Comparison of ENCODE assay signal across 1 cellular context in genomic region chr9:113056191-113057106, GRCh38.
TF ChIP-seq lines count a peak whose summit lies in the region.

Gene ZFP37, minus strand, starts transcription at chr9:113056724. Its CDS starts 36 bp downstream, at chr9:113056688.

TF ChIP-seq in K562, 482 proteins besides CTCF, POLR2A, EP300 and RAD21 (continued from another document):
- TF ChIP-seq GABPB1 (CRISPR knock-in tag; IDR thresholded peaks at IDR 0.05) (peak; percentile 67; the same call in 1 of the 2 replicates), FUS (optimal IDR thresholded peaks at IDR 0.05; ENCODE audit: low read depth, low read length) (no peak), RFX1 (IDR thresholded peaks at IDR 0.05) (peak; percentile 17; the same call in 1 of the 2 replicates), PPARD (CRISPR knock-in tag; IDR thresholded peaks at IDR 0.05) (no peak), NFYB (IDR thresholded peaks at IDR 0.05; ENCODE audit: extremely low read depth, insufficient read length) (no peak), FIP1L1 (IDR thresholded peaks at IDR 0.05; ENCODE audit: low read depth, low read length, poor library complexity, severe bottlenecking) (no peak), ARID1B (IDR thresholded peaks at IDR 0.05) (no peak), MNT (conservative IDR thresholded peaks at IDR 0.05) (no peak), ZNF76 (CRISPR knock-in tag; IDR thresholded peaks at IDR 0.05; ENCODE audit: borderline replicate concordance) (no peak), BRD9 (IDR thresholded peaks at IDR 0.05; ENCODE audit: low read depth, partially characterized antibody) (no peak), BHLHE40 (IDR thresholded peaks at IDR 0.05; ENCODE audit: low read length) (no peak), FOXK1 (CRISPR knock-in tag; IDR thresholded peaks at IDR 0.05; ENCODE audit: borderline replicate concordance) (no peak), ADNP (tag; IDR thresholded peaks at IDR 0.05) (no peak), ZNF512 (tag; IDR thresholded peaks at IDR 0.05) (no peak), CHD4 (IDR thresholded peaks at IDR 0.05; ENCODE audit: insufficient read depth, insufficient replicate concordance, low read depth, low read length, poor library complexity, severe bottlenecking) (no peak), FOXP1 (CRISPR knock-in tag; IDR thresholded peaks at IDR 0.05) (no peak), BCOR (IDR thresholded peaks at IDR 0.05) (no peak), GATAD2B (IDR thresholded peaks at IDR 0.05; ENCODE audit: borderline replicate concordance) (no peak), MYNN (IDR thresholded peaks at IDR 0.05) (no peak), MYNN (CRISPR knock-in tag; IDR thresholded peaks at IDR 0.05) (no peak), ZNF699 (CRISPR knock-in tag; IDR thresholded peaks at IDR 0.05; ENCODE audit: insufficient replicate concordance) (no peak), MED1 (CRISPR knock-in tag; IDR thresholded peaks at IDR 0.05; ENCODE audit: borderline replicate concordance) (no peak)
- TF ChIP-seq, protein P1, sequence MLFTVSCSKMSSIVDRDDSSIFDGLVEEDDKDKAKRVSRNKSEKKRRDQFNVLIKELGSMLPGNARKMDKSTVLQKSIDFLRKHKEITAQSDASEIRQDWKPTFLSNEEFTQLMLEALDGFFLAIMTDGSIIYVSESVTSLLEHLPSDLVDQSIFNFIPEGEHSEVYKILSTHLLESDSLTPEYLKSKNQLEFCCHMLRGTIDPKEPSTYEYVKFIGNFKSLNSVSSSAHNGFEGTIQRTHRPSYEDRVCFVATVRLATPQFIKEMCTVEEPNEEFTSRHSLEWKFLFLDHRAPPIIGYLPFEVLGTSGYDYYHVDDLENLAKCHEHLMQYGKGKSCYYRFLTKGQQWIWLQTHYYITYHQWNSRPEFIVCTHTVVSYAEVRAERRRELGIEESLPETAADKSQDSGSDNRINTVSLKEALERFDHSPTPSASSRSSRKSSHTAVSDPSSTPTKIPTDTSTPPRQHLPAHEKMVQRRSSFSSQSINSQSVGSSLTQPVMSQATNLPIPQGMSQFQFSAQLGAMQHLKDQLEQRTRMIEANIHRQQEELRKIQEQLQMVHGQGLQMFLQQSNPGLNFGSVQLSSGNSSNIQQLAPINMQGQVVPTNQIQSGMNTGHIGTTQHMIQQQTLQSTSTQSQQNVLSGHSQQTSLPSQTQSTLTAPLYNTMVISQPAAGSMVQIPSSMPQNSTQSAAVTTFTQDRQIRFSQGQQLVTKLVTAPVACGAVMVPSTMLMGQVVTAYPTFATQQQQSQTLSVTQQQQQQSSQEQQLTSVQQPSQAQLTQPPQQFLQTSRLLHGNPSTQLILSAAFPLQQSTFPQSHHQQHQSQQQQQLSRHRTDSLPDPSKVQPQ (CRISPR knock-in tag; IDR thresholded peaks at IDR 0.05; ENCODE audit: borderline replicate concordance): no peak
- TF ChIP-seq, protein P2, sequence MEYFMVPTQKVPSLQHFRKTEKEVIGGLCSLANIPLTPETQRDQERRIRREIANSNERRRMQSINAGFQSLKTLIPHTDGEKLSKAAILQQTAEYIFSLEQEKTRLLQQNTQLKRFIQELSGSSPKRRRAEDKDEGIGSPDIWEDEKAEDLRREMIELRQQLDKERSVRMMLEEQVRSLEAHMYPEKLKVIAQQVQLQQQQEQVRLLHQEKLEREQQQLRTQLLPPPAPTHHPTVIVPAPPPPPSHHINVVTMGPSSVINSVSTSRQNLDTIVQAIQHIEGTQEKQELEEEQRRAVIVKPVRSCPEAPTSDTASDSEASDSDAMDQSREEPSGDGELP (CRISPR knock-in tag; IDR thresholded peaks at IDR 0.05; ENCODE audit: borderline replicate concordance): no peak
- TF ChIP-seq, protein P3, sequence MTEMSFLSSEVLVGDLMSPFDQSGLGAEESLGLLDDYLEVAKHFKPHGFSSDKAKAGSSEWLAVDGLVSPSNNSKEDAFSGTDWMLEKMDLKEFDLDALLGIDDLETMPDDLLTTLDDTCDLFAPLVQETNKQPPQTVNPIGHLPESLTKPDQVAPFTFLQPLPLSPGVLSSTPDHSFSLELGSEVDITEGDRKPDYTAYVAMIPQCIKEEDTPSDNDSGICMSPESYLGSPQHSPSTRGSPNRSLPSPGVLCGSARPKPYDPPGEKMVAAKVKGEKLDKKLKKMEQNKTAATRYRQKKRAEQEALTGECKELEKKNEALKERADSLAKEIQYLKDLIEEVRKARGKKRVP (CRISPR knock-in tag; IDR thresholded peaks at IDR 0.05): no peak
- TF ChIP-seq, protein P4, sequence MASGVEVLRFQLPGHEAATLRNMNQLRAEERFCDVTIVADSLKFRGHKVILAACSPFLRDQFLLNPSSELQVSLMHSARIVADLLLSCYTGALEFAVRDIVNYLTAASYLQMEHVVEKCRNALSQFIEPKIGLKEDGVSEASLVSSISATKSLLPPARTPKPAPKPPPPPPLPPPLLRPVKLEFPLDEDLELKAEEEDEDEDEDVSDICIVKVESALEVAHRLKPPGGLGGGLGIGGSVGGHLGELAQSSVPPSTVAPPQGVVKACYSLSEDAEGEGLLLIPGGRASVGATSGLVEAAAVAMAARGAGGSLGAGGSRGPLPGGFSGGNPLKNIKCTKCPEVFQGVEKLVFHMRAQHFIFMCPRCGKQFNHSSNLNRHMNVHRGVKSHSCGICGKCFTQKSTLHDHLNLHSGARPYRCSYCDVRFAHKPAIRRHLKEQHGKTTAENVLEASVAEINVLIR (CRISPR knock-in tag; IDR thresholded peaks at IDR 0.05): no peak
- TF ChIP-seq, protein P5, sequence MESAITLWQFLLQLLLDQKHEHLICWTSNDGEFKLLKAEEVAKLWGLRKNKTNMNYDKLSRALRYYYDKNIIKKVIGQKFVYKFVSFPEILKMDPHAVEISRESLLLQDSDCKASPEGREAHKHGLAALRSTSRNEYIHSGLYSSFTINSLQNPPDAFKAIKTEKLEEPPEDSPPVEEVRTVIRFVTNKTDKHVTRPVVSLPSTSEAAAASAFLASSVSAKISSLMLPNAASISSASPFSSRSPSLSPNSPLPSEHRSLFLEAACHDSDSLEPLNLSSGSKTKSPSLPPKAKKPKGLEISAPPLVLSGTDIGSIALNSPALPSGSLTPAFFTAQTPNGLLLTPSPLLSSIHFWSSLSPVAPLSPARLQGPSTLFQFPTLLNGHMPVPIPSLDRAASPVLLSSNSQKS (CRISPR knock-in tag; IDR thresholded peaks at IDR 0.05): no peak
